In the genomic region with DNA sequence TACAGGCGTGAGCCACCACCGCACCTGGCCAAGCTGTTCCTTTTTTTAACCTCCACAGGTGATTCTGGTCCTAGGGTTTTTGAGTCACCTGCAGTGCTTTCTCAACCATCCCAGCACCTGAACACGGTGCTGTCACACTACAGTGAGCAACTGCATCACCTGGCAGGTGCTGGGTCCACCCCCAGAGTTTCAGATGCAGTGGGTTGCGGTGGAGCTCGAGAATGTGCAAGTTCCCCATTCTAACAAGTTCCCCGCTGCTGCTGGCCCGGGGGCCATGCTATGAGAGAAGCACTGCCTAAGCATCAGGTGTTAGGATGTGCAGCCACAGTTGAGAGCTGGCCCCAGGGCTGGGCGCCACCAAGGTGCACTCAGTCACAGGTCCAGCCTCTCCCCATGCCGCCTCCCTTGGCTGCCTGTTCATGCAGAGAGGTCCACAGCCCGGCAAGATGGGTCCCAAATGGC, we compare ENCODE assay signal across 2 cellular contexts.
TF ChIP-seq lines count a peak whose summit lies in the region.

No MANE protein-coding gene starts in this region.

TF ChIP-seq in GM12891, 5 proteins besides CTCF, POLR2A, EP300 and RAD21 (continued from another document):
- no peak for TF ChIP-seq TAF1 (IDR thresholded peaks at IDR 0.05; ENCODE audit: low read depth, low read length)
- TF ChIP-seq POU2F2 (IDR thresholded peaks at IDR 0.05; ENCODE audit: low read depth, low read length), result no peak
- peak; percentile 76 for TF ChIP-seq PAX5 (IDR thresholded peaks at IDR 0.05; ENCODE audit: insufficient read depth, low read length, severe bottlenecking)

TF ChIP-seq in GM12878, 131 proteins besides CTCF, POLR2A, EP300 and RAD21 (continued from another document and continues in another):
- TF ChIP-seq SPI1 (IDR thresholded peaks at IDR 0.05; ENCODE audit: borderline replicate concordance, insufficient read depth, low read depth, low read length) (peak; percentile 67; the same call in 1 of the 2 replicates), BHLHE40 (IDR thresholded peaks at IDR 0.05; ENCODE audit: borderline replicate concordance in 1 of 2, low read depth in 2 of 2, low read length in 1 of 2) (peak; percentile 89 to 97), EZH2 (IDR thresholded peaks at IDR 0.05; ENCODE audit: borderline replicate concordance, control insufficient read depth, low read depth, low read length) (no peak), YBX1 (IDR thresholded peaks at IDR 0.05) (no peak), ZBED1 (IDR thresholded peaks at IDR 0.05; ENCODE audit: borderline replicate concordance) (no peak), GATAD2B (conservative IDR thresholded peaks at IDR 0.05; ENCODE audit: low read depth) (peak; percentile 75), TBL1XR1 (IDR thresholded peaks at IDR 0.05; ENCODE audit: low read depth, low read length) (no peak), PAX8 (IDR thresholded peaks at IDR 0.05) (no peak), CEBPB (IDR thresholded peaks at IDR 0.05; ENCODE audit: borderline replicate concordance in 1 of 2, low read depth in 2 of 2, low read length in 2 of 2) (no peak), CREB1 (IDR thresholded peaks at IDR 0.05; ENCODE audit: low read depth) (0 out of 2 replicates have a peak, but pooled peaks have one; percentile 19), MTA2 (IDR thresholded peaks at IDR 0.05; ENCODE audit: low read depth) (peak; percentile 89), ATF7 (IDR thresholded peaks at IDR 0.05; ENCODE audit: low read depth) (peak; percentile 68), RELA (IDR thresholded peaks at IDR 0.05; ENCODE audit: borderline replicate concordance, partially characterized antibody) (no peak), MXI1 (IDR thresholded peaks at IDR 0.05; ENCODE audit: low read depth, low read length) (no peak), TCF7 (IDR thresholded peaks at IDR 0.05; ENCODE audit: borderline replicate concordance) (no peak), BMI1 (IDR thresholded peaks at IDR 0.05; ENCODE audit: borderline replicate concordance) (peak; percentile 32; the same call in 1 of the 2 replicates), ZZZ3 (IDR thresholded peaks at IDR 0.05; ENCODE audit: control insufficient read depth, insufficient read length, low read depth) (no peak), ESRRA (IDR thresholded peaks at IDR 0.05; ENCODE audit: low read length) (no peak), ZNF24 (IDR thresholded peaks at IDR 0.05) (no peak), FOS (IDR thresholded peaks at IDR 0.05; ENCODE audit: borderline replicate concordance, extremely low read depth, insufficient read length) (no peak), KLF5 (IDR thresholded peaks at IDR 0.05; ENCODE audit: partially characterized antibody) (no peak), LARP7 (IDR thresholded peaks at IDR 0.05) (no peak), WRNIP1 (IDR thresholded peaks at IDR 0.05; ENCODE audit: borderline replicate concordance, low read depth, low read length) (no peak), NR2F1 (conservative IDR thresholded peaks at IDR 0.05) (peak; percentile 57)
- TF ChIP-seq, protein P1, sequence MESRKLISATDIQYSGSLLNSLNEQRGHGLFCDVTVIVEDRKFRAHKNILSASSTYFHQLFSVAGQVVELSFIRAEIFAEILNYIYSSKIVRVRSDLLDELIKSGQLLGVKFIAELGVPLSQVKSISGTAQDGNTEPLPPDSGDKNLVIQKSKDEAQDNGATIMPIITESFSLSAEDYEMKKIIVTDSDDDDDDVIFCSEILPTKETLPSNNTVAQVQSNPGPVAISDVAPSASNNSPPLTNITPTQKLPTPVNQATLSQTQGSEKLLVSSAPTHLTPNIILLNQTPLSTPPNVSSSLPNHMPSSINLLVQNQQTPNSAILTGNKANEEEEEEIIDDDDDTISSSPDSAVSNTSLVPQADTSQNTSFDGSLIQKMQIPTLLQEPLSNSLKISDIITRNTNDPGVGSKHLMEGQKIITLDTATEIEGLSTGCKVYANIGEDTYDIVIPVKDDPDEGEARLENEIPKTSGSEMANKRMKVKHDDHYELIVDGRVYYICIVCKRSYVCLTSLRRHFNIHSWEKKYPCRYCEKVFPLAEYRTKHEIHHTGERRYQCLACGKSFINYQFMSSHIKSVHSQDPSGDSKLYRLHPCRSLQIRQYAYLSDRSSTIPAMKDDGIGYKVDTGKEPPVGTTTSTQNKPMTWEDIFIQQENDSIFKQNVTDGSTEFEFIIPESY (IDR thresholded peaks at IDR 0.05), result no peak
- TF ChIP-seq, protein P2, sequence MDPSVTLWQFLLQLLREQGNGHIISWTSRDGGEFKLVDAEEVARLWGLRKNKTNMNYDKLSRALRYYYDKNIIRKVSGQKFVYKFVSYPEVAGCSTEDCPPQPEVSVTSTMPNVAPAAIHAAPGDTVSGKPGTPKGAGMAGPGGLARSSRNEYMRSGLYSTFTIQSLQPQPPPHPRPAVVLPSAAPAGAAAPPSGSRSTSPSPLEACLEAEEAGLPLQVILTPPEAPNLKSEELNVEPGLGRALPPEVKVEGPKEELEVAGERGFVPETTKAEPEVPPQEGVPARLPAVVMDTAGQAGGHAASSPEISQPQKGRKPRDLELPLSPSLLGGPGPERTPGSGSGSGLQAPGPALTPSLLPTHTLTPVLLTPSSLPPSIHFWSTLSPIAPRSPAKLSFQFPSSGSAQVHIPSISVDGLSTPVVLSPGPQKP (IDR thresholded peaks at IDR 0.05; ENCODE audit: low read depth, low read length), result no peak
- TF ChIP-seq, protein P3, sequence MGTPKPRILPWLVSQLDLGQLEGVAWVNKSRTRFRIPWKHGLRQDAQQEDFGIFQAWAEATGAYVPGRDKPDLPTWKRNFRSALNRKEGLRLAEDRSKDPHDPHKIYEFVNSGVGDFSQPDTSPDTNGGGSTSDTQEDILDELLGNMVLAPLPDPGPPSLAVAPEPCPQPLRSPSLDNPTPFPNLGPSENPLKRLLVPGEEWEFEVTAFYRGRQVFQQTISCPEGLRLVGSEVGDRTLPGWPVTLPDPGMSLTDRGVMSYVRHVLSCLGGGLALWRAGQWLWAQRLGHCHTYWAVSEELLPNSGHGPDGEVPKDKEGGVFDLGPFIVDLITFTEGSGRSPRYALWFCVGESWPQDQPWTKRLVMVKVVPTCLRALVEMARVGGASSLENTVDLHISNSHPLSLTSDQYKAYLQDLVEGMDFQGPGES (IDR thresholded peaks at IDR 0.05), result no peak
- TF ChIP-seq, protein P4, sequence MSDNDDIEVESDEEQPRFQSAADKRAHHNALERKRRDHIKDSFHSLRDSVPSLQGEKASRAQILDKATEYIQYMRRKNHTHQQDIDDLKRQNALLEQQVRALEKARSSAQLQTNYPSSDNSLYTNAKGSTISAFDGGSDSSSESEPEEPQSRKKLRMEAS (IDR thresholded peaks at IDR 0.05; ENCODE audit: low read depth, low read length), result no peak
- TF ChIP-seq, protein P5, sequence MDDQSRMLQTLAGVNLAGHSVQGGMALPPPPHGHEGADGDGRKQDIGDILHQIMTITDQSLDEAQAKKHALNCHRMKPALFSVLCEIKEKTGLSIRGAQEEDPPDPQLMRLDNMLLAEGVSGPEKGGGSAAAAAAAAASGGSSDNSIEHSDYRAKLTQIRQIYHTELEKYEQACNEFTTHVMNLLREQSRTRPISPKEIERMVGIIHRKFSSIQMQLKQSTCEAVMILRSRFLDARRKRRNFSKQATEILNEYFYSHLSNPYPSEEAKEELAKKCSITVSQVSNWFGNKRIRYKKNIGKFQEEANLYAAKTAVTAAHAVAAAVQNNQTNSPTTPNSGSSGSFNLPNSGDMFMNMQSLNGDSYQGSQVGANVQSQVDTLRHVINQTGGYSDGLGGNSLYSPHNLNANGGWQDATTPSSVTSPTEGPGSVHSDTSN (IDR thresholded peaks at IDR 0.05; ENCODE audit: insufficient replicate concordance, low read depth, low read length), result no peak
- TF ChIP-seq, protein P6, sequence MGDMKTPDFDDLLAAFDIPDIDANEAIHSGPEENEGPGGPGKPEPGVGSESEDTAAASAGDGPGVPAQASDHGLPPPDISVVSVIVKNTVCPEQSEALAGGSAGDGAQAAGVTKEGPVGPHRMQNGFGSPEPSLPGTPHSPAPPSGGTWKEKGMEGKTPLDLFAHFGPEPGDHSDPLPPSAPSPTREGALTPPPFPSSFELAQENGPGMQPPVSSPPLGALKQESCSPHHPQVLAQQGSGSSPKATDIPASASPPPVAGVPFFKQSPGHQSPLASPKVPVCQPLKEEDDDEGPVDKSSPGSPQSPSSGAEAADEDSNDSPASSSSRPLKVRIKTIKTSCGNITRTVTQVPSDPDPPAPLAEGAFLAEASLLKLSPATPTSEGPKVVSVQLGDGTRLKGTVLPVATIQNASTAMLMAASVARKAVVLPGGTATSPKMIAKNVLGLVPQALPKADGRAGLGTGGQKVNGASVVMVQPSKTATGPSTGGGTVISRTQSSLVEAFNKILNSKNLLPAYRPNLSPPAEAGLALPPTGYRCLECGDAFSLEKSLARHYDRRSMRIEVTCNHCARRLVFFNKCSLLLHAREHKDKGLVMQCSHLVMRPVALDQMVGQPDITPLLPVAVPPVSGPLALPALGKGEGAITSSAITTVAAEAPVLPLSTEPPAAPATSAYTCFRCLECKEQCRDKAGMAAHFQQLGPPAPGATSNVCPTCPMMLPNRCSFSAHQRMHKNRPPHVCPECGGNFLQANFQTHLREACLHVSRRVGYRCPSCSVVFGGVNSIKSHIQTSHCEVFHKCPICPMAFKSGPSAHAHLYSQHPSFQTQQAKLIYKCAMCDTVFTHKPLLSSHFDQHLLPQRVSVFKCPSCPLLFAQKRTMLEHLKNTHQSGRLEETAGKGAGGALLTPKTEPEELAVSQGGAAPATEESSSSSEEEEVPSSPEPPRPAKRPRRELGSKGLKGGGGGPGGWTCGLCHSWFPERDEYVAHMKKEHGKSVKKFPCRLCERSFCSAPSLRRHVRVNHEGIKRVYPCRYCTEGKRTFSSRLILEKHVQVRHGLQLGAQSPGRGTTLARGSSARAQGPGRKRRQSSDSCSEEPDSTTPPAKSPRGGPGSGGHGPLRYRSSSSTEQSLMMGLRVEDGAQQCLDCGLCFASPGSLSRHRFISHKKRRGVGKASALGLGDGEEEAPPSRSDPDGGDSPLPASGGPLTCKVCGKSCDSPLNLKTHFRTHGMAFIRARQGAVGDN (IDR thresholded peaks at IDR 0.05), result no peak
- TF ChIP-seq, protein P7, sequence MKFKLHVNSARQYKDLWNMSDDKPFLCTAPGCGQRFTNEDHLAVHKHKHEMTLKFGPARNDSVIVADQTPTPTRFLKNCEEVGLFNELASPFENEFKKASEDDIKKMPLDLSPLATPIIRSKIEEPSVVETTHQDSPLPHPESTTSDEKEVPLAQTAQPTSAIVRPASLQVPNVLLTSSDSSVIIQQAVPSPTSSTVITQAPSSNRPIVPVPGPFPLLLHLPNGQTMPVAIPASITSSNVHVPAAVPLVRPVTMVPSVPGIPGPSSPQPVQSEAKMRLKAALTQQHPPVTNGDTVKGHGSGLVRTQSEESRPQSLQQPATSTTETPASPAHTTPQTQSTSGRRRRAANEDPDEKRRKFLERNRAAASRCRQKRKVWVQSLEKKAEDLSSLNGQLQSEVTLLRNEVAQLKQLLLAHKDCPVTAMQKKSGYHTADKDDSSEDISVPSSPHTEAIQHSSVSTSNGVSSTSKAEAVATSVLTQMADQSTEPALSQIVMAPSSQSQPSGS (IDR thresholded peaks at IDR 0.05; ENCODE audit: low read length), result 0 out of 2 replicates have a peak, but pooled peaks have one; percentile 25
- TF ChIP-seq, protein P8, sequence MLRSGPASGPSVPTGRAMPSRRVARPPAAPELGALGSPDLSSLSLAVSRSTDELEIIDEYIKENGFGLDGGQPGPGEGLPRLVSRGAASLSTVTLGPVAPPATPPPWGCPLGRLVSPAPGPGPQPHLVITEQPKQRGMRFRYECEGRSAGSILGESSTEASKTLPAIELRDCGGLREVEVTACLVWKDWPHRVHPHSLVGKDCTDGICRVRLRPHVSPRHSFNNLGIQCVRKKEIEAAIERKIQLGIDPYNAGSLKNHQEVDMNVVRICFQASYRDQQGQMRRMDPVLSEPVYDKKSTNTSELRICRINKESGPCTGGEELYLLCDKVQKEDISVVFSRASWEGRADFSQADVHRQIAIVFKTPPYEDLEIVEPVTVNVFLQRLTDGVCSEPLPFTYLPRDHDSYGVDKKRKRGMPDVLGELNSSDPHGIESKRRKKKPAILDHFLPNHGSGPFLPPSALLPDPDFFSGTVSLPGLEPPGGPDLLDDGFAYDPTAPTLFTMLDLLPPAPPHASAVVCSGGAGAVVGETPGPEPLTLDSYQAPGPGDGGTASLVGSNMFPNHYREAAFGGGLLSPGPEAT (IDR thresholded peaks at IDR 0.05; ENCODE audit: low read depth), result peak; percentile 79
- TF ChIP-seq, protein P9, sequence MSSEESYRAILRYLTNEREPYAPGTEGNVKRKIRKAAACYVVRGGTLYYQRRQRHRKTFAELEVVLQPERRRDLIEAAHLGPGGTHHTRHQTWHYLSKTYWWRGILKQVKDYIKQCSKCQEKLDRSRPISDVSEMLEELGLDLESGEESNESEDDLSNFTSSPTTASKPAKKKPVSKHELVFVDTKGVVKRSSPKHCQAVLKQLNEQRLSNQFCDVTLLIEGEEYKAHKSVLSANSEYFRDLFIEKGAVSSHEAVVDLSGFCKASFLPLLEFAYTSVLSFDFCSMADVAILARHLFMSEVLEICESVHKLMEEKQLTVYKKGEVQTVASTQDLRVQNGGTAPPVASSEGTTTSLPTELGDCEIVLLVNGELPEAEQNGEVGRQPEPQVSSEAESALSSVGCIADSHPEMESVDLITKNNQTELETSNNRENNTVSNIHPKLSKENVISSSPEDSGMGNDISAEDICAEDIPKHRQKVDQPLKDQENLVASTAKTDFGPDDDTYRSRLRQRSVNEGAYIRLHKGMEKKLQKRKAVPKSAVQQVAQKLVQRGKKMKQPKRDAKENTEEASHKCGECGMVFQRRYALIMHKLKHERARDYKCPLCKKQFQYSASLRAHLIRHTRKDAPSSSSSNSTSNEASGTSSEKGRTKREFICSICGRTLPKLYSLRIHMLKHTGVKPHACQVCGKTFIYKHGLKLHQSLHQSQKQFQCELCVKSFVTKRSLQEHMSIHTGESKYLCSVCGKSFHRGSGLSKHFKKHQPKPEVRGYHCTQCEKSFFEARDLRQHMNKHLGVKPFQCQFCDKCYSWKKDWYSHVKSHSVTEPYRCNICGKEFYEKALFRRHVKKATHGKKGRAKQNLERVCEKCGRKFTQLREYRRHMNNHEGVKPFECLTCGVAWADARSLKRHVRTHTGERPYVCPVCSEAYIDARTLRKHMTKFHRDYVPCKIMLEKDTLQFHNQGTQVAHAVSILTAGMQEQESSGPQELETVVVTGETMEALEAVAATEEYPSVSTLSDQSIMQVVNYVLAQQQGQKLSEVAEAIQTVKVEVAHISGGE (CRISPR knock-in tag; IDR thresholded peaks at IDR 0.05), result no peak
- TF ChIP-seq, protein P10, sequence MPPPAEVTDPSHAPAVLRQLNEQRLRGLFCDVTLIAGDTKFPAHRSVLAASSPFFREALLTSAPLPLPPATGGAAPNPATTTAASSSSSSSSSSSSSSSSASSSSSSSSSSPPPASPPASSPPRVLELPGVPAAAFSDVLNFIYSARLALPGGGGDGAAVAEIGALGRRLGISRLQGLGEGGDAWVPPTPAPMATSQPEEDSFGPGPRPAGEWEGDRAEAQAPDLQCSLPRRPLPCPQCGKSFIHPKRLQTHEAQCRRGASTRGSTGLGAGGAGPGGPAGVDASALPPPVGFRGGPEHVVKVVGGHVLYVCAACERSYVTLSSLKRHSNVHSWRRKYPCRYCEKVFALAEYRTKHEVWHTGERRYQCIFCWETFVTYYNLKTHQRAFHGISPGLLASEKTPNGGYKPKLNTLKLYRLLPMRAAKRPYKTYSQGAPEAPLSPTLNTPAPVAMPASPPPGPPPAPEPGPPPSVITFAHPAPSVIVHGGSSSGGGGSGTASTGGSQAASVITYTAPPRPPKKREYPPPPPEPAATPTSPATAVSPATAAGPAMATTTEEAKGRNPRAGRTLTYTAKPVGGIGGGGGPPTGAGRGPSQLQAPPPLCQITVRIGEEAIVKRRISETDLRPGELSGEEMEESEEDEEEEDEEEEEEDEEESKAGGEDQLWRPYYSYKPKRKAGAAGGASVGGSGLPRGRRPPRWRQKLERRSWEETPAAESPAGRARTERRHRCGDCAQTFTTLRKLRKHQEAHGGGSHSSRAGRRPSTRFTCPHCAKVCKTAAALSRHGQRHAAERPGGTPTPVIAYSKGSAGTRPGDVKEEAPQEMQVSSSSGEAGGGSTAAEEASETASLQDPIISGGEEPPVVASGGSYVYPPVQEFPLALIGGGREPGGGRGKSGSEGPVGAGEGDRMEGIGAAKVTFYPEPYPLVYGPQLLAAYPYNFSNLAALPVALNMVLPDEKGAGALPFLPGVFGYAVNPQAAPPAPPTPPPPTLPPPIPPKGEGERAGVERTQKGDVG (CRISPR knock-in tag; IDR thresholded peaks at IDR 0.05), result no peak
